27 cellular contexts compared by ENCODE assay signal in the genomic region with DNA sequence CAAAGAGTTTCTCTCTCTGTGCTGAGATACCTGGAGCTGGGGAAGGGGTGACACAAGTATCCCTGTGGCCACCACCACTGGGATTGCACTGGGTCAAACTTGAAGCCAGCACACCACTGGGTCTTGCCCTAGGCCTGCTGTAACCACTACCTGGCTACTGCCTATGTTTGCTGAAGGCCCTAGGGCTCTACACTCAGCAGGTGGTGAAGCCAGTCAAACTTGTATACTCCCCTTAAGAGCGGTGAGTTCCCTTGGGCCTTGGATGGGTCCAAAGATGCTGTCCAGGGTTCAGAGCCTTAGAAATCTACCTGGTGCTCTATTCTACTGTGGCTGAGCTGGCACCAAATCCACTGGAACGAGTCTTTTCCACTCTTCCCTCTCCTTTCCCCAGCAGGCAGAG.
"Had no signal": no experiment of that assay in that cellular context is flagged by ENCODE, and none has a peak within 500 bp of the region (broad histone marks: within the 10 kb centered on the region; RNA-seq: fewer than 3 reads in every experiment).

No MANE protein-coding gene starts in this region.

- H3K4me1 ChIP-seq: ascending aorta, gastroesophageal sphincter had no signal

- H3K27me3 ChIP-seq: ascending aorta, dorsolateral prefrontal cortex, gastroesophageal sphincter had no signal

- H3K4me3 ChIP-seq: ascending aorta, coronary artery, dorsolateral prefrontal cortex, gastroesophageal sphincter had no signal

- H3K36me3 Mint-ChIP-seq: activated naive CD4-positive, alpha-beta T cell treated with anti-CD3 and anti-CD28 coated beads, Interleukin-2, amount 10 ng/mL, durations not matched to agents 7 days and 5 days had no signal

- H3K9me3 ChIP-seq: gastroesophageal sphincter had no signal

- H3K27me3 Mint-ChIP-seq: activated CD4-positive, alpha-beta T cell treated with anti-CD3 and anti-CD28 coated beads for 36 hours; activated T-cell treated with anti-CD3 and anti-CD28 coated beads, Interleukin-2, amount 50 U/mL, for 24 hours; central memory CD8-positive, alpha-beta T cell; dendritic cell treated with granulocyte-macrophage colony-stimulating factor and Interleukin-4, amounts not matched to agents 40 ng/mL and 50 ng/mL, for 4 days had no signal

- H3K4me3 Mint-ChIP-seq: activated CD4-positive, alpha-beta memory T cell treated with anti-CD3 and anti-CD28 coated beads, Interleukin-2, amount 10 ng/mL, durations not matched to agents 7 days and 5 days; activated CD4-positive, alpha-beta T cell treated with anti-CD3 and anti-CD28 coated beads for 36 hours; activated CD4-positive, alpha-beta T cell treated with anti-CD3 and anti-CD28 coated beads, Interleukin-2, amount 10 ng/mL, durations not matched to agents 7 days and 5 days; activated naive CD4-positive, alpha-beta T cell treated with anti-CD3 and anti-CD28 coated beads, Interleukin-2, amount 10 ng/mL, durations not matched to agents 7 days and 5 days; activated naive CD8-positive, alpha-beta T cell treated with anti-CD3 and anti-CD28 coated beads, Interleukin-2, amount 10 ng/mL, durations not matched to agents 7 days and 5 days; activated T-cell treated with anti-CD3 and anti-CD28 coated beads, Interleukin-2, amount 50 U/mL, for 24 hours; activated T-cell treated with anti-CD3 and anti-CD28 coated beads, Interleukin-2, amount 50 U/mL, for 72 hours; brain; central memory CD8-positive, alpha-beta T cell; dendritic cell treated with granulocyte-macrophage colony-stimulating factor and Interleukin-4, amounts not matched to agents 40 ng/mL and 50 ng/mL, for 4 days; endodermal cell had no signal

- H3K4me1 Mint-ChIP-seq: activated CD4-positive, alpha-beta memory T cell treated with anti-CD3 and anti-CD28 coated beads, Interleukin-2, amount 10 ng/mL, durations not matched to agents 7 days and 5 days; activated CD4-positive, alpha-beta T cell treated with anti-CD3 and anti-CD28 coated beads for 36 hours; activated naive CD4-positive, alpha-beta T cell treated with anti-CD3 and anti-CD28 coated beads, Interleukin-2, amount 10 ng/mL, durations not matched to agents 7 days and 5 days; activated naive CD8-positive, alpha-beta T cell treated with anti-CD3 and anti-CD28 coated beads, Interleukin-2, amount 10 ng/mL, durations not matched to agents 7 days and 5 days; brain; central memory CD8-positive, alpha-beta T cell; endodermal cell had no signal

- H3K27ac ChIP-seq: ascending aorta, coronary artery, dorsolateral prefrontal cortex, gastroesophageal sphincter had no signal

- H3K27ac Mint-ChIP-seq: activated CD4-positive, alpha-beta memory T cell treated with anti-CD3 and anti-CD28 coated beads, Interleukin-2, amount 10 ng/mL, durations not matched to agents 7 days and 5 days; activated CD4-positive, alpha-beta T cell treated with anti-CD3 and anti-CD28 coated beads for 36 hours; activated CD4-positive, alpha-beta T cell treated with anti-CD3 and anti-CD28 coated beads, Interleukin-2, amount 10 ng/mL, durations not matched to agents 7 days and 5 days; activated naive CD4-positive, alpha-beta T cell treated with anti-CD3 and anti-CD28 coated beads, Interleukin-2, amount 10 ng/mL, durations not matched to agents 7 days and 5 days; activated naive CD4-positive, alpha-beta T cell treated with anti-CD3 and anti-CD28 coated beads, Interleukin-2, amount 50 U/mL, for 72 hours; activated naive CD8-positive, alpha-beta T cell treated with anti-CD3 and anti-CD28 coated beads, Interleukin-2, amount 10 ng/mL, durations not matched to agents 7 days and 5 days; activated T-cell treated with anti-CD3 and anti-CD28 coated beads, Interleukin-2, amount 50 U/mL, for 24 hours; activated T-cell treated with anti-CD3 and anti-CD28 coated beads, Interleukin-2, amount 50 U/mL, for 72 hours; brain; dendritic cell treated with granulocyte-macrophage colony-stimulating factor and Interleukin-4, amounts not matched to agents 40 ng/mL and 50 ng/mL, for 4 days; endodermal cell had no signal

- DNase-seq: activated CD4-positive, alpha-beta memory T cell treated with anti-CD3 and anti-CD28 coated beads, Interleukin-2, amount 10 ng/mL, durations not matched to agents 7 days and 5 days; activated CD4-positive, alpha-beta T cell treated with anti-CD3 and anti-CD28 coated beads for 36 hours; activated CD4-positive, alpha-beta T cell treated with anti-CD3 and anti-CD28 coated beads, Interleukin-2, amount 10 ng/mL, durations not matched to agents 7 days and 5 days; activated CD4-positive, alpha-beta T cell treated with anti-CD3 and anti-CD28 coated beads, Interleukin-2, amount 50 U/mL, for 4 hours; activated CD4-positive, CD25-positive, alpha-beta regulatory T cell; activated CD4-positive, CD25-positive, alpha-beta regulatory T cell treated with anti-CD3 and anti-CD28 coated beads, Interleukin-2, amount 50 U/mL, for 72 hours; activated CD8-positive, alpha-beta memory T cell treated with anti-CD3 and anti-CD28 coated beads, Interleukin-2, amount 50 U/mL, for 48 hours; activated gamma-delta T cell; activated naive CD4-positive, alpha-beta T cell; activated naive CD4-positive, alpha-beta T cell treated with anti-CD3 and anti-CD28 coated beads, Interleukin-2, amount 10 ng/mL, durations not matched to agents 7 days and 5 days; activated naive CD8-positive, alpha-beta T cell treated with anti-CD3 and anti-CD28 coated beads, Interleukin-2, amount 10 ng/mL, durations not matched to agents 7 days and 5 days; activated T-cell treated with anti-CD3 and anti-CD28 coated beads for 4 hours; activated T-cell treated with anti-CD3 and anti-CD28 coated beads, Interleukin-2, amount 50 U/mL, for 24 hours; activated T-cell treated with anti-CD3 and anti-CD28 coated beads, Interleukin-2, amount 50 U/mL, for 72 hours; dorsolateral prefrontal cortex; effector memory CD4-positive, alpha-beta T cell; endodermal cell; foreskin melanocyte; T-helper 2 cell had no signal

- H3K9me3 Mint-ChIP-seq: activated CD4-positive, alpha-beta memory T cell treated with anti-CD3 and anti-CD28 coated beads, Interleukin-2, amount 10 ng/mL, durations not matched to agents 7 days and 5 days; central memory CD8-positive, alpha-beta T cell had no signal

- FAIRE-seq: bronchial epithelial cell had no signal

- ATAC-seq: activated CD4-positive, alpha-beta T cell treated with anti-CD3 and anti-CD28 coated beads for 36 hours; activated naive CD4-positive, alpha-beta T cell treated with anti-CD3 and anti-CD28 coated beads, Interleukin-2, amount 50 U/mL, for 72 hours; activated T-cell treated with anti-CD3 and anti-CD28 coated beads, Interleukin-2, amount 50 U/mL, for 72 hours; gastroesophageal sphincter had no signal

- H3K36me3 ChIP-seq: ascending aorta, gastroesophageal sphincter had no signal
